In the genomic region with DNA sequence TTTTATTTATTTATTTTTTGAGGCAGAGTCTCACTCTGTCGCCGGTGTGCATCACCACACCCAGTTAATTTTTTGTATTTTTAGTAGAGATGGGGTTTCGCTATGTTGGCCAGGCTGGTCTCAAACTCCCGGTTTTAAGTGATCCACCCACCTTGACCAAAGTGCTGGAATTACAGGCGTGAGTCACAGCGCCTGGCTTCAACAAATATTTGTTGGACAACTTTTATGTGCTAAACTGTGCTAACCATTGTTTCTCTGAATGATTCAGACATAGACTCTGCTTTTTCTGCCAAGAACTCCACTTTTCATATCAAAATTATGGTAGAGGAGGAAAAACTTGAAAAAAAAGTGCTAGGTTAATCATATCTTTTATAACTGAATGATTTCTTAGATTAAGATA, we compare ENCODE assay signal across 1 cellular context.
TF ChIP-seq lines count a peak whose summit lies in the region.

No MANE protein-coding gene starts in this region.

TF ChIP-seq in HepG2, 621 proteins besides CTCF, POLR2A, EP300 and RAD21 (continued from another document and continues in another):
- TF ChIP-seq, protein P1, sequence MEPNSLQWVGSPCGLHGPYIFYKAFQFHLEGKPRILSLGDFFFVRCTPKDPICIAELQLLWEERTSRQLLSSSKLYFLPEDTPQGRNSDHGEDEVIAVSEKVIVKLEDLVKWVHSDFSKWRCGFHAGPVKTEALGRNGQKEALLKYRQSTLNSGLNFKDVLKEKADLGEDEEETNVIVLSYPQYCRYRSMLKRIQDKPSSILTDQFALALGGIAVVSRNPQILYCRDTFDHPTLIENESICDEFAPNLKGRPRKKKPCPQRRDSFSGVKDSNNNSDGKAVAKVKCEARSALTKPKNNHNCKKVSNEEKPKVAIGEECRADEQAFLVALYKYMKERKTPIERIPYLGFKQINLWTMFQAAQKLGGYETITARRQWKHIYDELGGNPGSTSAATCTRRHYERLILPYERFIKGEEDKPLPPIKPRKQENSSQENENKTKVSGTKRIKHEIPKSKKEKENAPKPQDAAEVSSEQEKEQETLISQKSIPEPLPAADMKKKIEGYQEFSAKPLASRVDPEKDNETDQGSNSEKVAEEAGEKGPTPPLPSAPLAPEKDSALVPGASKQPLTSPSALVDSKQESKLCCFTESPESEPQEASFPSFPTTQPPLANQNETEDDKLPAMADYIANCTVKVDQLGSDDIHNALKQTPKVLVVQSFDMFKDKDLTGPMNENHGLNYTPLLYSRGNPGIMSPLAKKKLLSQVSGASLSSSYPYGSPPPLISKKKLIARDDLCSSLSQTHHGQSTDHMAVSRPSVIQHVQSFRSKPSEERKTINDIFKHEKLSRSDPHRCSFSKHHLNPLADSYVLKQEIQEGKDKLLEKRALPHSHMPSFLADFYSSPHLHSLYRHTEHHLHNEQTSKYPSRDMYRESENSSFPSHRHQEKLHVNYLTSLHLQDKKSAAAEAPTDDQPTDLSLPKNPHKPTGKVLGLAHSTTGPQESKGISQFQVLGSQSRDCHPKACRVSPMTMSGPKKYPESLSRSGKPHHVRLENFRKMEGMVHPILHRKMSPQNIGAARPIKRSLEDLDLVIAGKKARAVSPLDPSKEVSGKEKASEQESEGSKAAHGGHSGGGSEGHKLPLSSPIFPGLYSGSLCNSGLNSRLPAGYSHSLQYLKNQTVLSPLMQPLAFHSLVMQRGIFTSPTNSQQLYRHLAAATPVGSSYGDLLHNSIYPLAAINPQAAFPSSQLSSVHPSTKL (CRISPR knock-in tag; IDR thresholded peaks at IDR 0.05) = peak; percentile 88
- TF ChIP-seq, protein P2, sequence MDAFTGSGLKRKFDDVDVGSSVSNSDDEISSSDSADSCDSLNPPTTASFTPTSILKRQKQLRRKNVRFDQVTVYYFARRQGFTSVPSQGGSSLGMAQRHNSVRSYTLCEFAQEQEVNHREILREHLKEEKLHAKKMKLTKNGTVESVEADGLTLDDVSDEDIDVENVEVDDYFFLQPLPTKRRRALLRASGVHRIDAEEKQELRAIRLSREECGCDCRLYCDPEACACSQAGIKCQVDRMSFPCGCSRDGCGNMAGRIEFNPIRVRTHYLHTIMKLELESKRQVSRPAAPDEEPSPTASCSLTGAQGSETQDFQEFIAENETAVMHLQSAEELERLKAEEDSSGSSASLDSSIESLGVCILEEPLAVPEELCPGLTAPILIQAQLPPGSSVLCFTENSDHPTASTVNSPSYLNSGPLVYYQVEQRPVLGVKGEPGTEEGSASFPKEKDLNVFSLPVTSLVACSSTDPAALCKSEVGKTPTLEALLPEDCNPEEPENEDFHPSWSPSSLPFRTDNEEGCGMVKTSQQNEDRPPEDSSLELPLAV (CRISPR knock-in tag; conservative IDR thresholded peaks at IDR 0.05; ENCODE audit: low read depth) = no peak
- no peak for TF ChIP-seq NR3C1 (CRISPR knock-in tag; IDR thresholded peaks at IDR 0.05)
- TF ChIP-seq ZNF564 (CRISPR knock-in tag; IDR thresholded peaks at IDR 0.05) = no peak
- TF ChIP-seq, protein P3, sequence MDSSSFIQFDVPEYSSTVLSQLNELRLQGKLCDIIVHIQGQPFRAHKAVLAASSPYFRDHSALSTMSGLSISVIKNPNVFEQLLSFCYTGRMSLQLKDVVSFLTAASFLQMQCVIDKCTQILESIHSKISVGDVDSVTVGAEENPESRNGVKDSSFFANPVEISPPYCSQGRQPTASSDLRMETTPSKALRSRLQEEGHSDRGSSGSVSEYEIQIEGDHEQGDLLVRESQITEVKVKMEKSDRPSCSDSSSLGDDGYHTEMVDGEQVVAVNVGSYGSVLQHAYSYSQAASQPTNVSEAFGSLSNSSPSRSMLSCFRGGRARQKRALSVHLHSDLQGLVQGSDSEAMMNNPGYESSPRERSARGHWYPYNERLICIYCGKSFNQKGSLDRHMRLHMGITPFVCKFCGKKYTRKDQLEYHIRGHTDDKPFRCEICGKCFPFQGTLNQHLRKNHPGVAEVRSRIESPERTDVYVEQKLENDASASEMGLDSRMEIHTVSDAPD (CRISPR knock-in tag; IDR thresholded peaks at IDR 0.05) = peak; percentile 38; the same call in 1 of the 2 replicates
- TF ChIP-seq NFIB (CRISPR knock-in tag; IDR thresholded peaks at IDR 0.05; ENCODE audit: borderline replicate concordance) = no peak
- TF ChIP-seq, protein P4, sequence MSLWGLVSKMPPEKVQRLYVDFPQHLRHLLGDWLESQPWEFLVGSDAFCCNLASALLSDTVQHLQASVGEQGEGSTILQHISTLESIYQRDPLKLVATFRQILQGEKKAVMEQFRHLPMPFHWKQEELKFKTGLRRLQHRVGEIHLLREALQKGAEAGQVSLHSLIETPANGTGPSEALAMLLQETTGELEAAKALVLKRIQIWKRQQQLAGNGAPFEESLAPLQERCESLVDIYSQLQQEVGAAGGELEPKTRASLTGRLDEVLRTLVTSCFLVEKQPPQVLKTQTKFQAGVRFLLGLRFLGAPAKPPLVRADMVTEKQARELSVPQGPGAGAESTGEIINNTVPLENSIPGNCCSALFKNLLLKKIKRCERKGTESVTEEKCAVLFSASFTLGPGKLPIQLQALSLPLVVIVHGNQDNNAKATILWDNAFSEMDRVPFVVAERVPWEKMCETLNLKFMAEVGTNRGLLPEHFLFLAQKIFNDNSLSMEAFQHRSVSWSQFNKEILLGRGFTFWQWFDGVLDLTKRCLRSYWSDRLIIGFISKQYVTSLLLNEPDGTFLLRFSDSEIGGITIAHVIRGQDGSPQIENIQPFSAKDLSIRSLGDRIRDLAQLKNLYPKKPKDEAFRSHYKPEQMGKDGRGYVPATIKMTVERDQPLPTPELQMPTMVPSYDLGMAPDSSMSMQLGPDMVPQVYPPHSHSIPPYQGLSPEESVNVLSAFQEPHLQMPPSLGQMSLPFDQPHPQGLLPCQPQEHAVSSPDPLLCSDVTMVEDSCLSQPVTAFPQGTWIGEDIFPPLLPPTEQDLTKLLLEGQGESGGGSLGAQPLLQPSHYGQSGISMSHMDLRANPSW (CRISPR knock-in tag; IDR thresholded peaks at IDR 0.05; ENCODE audit: borderline replicate concordance) = no peak
- TF ChIP-seq CC2D1A (CRISPR knock-in tag; IDR thresholded peaks at IDR 0.05) = no peak
- no peak for TF ChIP-seq AGO2 (optimal IDR thresholded peaks at IDR 0.05; ENCODE audit: low read depth, low read length)
- TF ChIP-seq, protein P5, sequence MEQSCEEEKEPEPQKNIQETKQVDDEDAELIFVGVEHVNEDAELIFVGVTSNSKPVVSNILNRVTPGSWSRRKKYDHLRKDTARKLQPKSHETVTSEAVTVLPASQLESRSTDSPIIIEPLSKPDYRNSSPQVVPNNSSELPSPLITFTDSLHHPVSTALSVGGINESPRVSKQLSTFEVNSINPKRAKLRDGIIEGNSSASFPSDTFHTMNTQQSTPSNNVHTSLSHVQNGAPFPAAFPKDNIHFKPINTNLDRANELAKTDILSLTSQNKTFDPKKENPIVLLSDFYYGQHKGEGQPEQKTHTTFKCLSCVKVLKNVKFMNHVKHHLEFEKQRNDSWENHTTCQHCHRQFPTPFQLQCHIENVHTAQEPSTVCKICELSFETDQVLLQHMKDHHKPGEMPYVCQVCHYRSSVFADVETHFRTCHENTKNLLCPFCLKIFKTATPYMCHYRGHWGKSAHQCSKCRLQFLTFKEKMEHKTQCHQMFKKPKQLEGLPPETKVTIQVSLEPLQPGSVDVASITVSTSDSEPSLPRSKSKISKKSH (CRISPR knock-in tag; IDR thresholded peaks at IDR 0.05; ENCODE audit: borderline replicate concordance) = no peak
- TF ChIP-seq DPF2 (CRISPR knock-in tag; IDR thresholded peaks at IDR 0.05; ENCODE audit: borderline replicate concordance, low read depth) = 0 out of 2 replicates have a peak, but pooled peaks have one; percentile 37
- no peak for TF ChIP-seq ZNF83 (CRISPR knock-in tag; IDR thresholded peaks at IDR 0.05; ENCODE audit: borderline replicate concordance)
- TF ChIP-seq, protein P6, sequence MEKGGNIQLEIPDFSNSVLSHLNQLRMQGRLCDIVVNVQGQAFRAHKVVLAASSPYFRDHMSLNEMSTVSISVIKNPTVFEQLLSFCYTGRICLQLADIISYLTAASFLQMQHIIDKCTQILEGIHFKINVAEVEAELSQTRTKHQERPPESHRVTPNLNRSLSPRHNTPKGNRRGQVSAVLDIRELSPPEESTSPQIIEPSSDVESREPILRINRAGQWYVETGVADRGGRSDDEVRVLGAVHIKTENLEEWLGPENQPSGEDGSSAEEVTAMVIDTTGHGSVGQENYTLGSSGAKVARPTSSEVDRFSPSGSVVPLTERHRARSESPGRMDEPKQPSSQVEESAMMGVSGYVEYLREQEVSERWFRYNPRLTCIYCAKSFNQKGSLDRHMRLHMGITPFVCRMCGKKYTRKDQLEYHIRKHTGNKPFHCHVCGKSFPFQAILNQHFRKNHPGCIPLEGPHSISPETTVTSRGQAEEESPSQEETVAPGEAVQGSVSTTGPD (CRISPR knock-in tag; IDR thresholded peaks at IDR 0.05) = no peak
- TF ChIP-seq, protein P7, sequence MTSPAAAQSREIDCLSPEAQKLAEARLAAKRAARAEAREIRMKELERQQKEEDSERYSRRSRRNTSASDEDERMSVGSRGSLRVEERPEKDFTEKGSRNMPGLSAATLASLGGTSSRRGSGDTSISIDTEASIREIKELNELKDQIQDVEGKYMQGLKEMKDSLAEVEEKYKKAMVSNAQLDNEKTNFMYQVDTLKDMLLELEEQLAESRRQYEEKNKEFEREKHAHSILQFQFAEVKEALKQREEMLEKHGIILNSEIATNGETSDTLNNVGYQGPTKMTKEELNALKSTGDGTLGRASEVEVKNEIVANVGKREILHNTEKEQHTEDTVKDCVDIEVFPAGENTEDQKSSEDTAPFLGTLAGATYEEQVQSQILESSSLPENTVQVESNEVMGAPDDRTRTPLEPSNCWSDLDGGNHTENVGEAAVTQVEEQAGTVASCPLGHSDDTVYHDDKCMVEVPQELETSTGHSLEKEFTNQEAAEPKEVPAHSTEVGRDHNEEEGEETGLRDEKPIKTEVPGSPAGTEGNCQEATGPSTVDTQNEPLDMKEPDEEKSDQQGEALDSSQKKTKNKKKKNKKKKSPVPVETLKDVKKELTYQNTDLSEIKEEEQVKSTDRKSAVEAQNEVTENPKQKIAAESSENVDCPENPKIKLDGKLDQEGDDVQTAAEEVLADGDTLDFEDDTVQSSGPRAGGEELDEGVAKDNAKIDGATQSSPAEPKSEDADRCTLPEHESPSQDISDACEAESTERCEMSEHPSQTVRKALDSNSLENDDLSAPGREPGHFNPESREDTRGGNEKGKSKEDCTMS (CRISPR knock-in tag; conservative IDR thresholded peaks at IDR 0.05) = no peak
- TF ChIP-seq MAZ (IDR thresholded peaks at IDR 0.05; ENCODE audit: borderline replicate concordance, low read depth, low read length) = no peak
- no peak for TF ChIP-seq MAZ (CRISPR knock-in tag; IDR thresholded peaks at IDR 0.05; ENCODE audit: low read depth)
- TF ChIP-seq AKAP8 (CRISPR knock-in tag; IDR thresholded peaks at IDR 0.05) = no peak
- TF ChIP-seq ZSCAN20 (CRISPR knock-in tag; IDR thresholded peaks at IDR 0.05; ENCODE audit: borderline replicate concordance) = no peak
- TF ChIP-seq ZNF777 (CRISPR knock-in tag; IDR thresholded peaks at IDR 0.05) = no peak
- TF ChIP-seq GATA4 (IDR thresholded peaks at IDR 0.05; ENCODE audit: borderline replicate concordance, low read depth) = no peak
- no peak for TF ChIP-seq SOX6 (IDR thresholded peaks at IDR 0.05)
- TF ChIP-seq SOX6 (CRISPR knock-in tag; IDR thresholded peaks at IDR 0.05) = peak; percentile 90
- TF ChIP-seq PHF21A (CRISPR knock-in tag; IDR thresholded peaks at IDR 0.05) = no peak
- TF ChIP-seq, protein P8, sequence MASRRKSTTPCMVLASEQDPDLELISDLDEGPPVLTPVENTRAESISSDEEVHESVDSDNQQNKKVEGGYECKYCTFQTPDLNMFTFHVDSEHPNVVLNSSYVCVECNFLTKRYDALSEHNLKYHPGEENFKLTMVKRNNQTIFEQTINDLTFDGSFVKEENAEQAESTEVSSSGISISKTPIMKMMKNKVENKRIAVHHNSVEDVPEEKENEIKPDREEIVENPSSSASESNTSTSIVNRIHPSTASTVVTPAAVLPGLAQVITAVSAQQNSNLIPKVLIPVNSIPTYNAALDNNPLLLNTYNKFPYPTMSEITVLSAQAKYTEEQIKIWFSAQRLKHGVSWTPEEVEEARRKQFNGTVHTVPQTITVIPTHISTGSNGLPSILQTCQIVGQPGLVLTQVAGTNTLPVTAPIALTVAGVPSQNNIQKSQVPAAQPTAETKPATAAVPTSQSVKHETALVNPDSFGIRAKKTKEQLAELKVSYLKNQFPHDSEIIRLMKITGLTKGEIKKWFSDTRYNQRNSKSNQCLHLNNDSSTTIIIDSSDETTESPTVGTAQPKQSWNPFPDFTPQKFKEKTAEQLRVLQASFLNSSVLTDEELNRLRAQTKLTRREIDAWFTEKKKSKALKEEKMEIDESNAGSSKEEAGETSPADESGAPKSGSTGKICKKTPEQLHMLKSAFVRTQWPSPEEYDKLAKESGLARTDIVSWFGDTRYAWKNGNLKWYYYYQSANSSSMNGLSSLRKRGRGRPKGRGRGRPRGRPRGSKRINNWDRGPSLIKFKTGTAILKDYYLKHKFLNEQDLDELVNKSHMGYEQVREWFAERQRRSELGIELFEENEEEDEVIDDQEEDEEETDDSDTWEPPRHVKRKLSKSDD (CRISPR knock-in tag; IDR thresholded peaks at IDR 0.05; ENCODE audit: low read depth) = no peak
- TF ChIP-seq ZNF468 (CRISPR knock-in tag; IDR thresholded peaks at IDR 0.05) = no peak
- no peak for TF ChIP-seq ZBTB3 (CRISPR knock-in tag; IDR thresholded peaks at IDR 0.05; ENCODE audit: borderline replicate concordance, low read depth)
- no peak for TF ChIP-seq RARG (CRISPR knock-in tag; IDR thresholded peaks at IDR 0.05; ENCODE audit: low read depth)
- TF ChIP-seq SMARCE1 (IDR thresholded peaks at IDR 0.05; ENCODE audit: borderline replicate concordance) = no peak
- TF ChIP-seq SPEN (CRISPR knock-in tag; IDR thresholded peaks at IDR 0.05; ENCODE audit: low read depth) = no peak
- TF ChIP-seq, protein P9, sequence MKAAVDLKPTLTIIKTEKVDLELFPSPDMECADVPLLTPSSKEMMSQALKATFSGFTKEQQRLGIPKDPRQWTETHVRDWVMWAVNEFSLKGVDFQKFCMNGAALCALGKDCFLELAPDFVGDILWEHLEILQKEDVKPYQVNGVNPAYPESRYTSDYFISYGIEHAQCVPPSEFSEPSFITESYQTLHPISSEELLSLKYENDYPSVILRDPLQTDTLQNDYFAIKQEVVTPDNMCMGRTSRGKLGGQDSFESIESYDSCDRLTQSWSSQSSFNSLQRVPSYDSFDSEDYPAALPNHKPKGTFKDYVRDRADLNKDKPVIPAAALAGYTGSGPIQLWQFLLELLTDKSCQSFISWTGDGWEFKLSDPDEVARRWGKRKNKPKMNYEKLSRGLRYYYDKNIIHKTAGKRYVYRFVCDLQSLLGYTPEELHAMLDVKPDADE (CRISPR knock-in tag; IDR thresholded peaks at IDR 0.05) = no peak
- TF ChIP-seq PHF8 (CRISPR knock-in tag; IDR thresholded peaks at IDR 0.05) = no peak
- TF ChIP-seq, protein P10, sequence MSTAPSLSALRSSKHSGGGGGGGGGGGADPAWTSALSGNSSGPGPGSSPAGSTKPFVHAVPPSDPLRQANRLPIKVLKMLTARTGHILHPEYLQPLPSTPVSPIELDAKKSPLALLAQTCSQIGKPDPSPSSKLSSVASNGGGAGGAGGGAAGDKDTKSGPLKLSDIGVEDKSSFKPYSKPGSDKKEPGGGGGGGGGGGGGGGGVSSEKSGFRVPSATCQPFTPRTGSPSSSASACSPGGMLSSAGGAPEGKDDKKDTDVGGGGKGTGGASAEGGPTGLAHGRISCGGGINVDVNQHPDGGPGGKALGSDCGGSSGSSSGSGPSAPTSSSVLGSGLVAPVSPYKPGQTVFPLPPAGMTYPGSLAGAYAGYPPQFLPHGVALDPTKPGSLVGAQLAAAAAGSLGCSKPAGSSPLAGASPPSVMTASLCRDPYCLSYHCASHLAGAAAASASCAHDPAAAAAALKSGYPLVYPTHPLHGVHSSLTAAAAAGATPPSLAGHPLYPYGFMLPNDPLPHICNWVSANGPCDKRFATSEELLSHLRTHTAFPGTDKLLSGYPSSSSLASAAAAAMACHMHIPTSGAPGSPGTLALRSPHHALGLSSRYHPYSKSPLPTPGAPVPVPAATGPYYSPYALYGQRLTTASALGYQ (CRISPR knock-in tag; IDR thresholded peaks at IDR 0.05) = peak; percentile 62; the same call in 1 of the 2 replicates
- TF ChIP-seq ZNF549 (CRISPR knock-in tag; IDR thresholded peaks at IDR 0.05) = no peak
